ENCODE assay signal across 10 cellular contexts in the genomic region with DNA sequence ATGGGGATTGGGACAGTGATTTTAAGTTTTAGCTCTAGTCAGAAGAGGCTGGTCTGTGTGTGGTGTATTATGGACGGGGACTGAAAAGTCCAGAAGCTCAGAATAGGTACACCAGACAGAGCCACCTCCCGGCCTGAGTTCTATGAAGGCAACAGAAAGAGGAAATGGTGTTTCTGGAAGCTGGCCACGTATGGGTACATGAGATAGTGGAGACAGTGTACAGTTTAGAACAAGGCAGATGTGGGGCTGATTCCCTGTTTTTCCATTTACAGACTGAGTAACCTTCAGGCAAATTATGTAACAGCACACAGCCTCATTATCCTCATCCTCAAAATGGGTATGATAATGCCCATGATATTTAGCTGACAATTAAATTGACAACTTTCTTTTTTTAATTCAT. TPM values are rescaled to one million over a fixed set of nuclear protein-coding genes. Genes with fewer than 3 reads are reported as not detected.
DNase-seq lines count a peak whose midpoint lies in the region; ATAC-seq and TF ChIP-seq lines count a peak whose summit lies in the region.
"Had no signal": no experiment of that assay in that cellular context is flagged by ENCODE, and none has a peak within 500 bp of the region (broad histone marks: within the 10 kb centered on the region; RNA-seq: fewer than 3 reads in every experiment).

No MANE protein-coding gene starts in this region.

- H3K4me1 ChIP-seq in fibroblast of lung (ENCODE audit: control insufficient read depth, extremely low read depth, insufficient read depth, low read length) (peaks cover 9% of the 10 kb centered on the region), spleen (peaks cover 9 to 50% (median 33%) of the 10 kb centered on the region in 6 donors)

- H4K20me1 ChIP-seq in fibroblast of lung (ENCODE audit: control insufficient read depth, extremely low read depth, insufficient read depth, low read length): no peaks in the 10 kb centered on the region

- H3K9me3 ChIP-seq in fibroblast of lung (ENCODE audit: control insufficient read depth, insufficient read depth, low read depth, low read length) (no peaks in the 10 kb centered on the region), spleen (no peaks in the 10 kb centered on the region)

- intact Hi-C loops in spleen (cut with DNase I; ENCODE audit: low total_unique reads): no loop called here

- no peaks in the 10 kb centered on the region for H3K27me3 ChIP-seq in fibroblast of lung (ENCODE audit: control insufficient read depth, insufficient read depth, low read length)
- H3K27me3 ChIP-seq in spleen (replicated peaks in 1 of 7): no peaks in the 10 kb centered on the region

- DNase-seq in SIG-M5 treated with dmso at 0.1 percent for 504 hours (lab: John Stamatoyannopoulos, UW; ENCODE audit: unreplicated experiment) (peak; percentile 43), SIG-M5 (lab: John Stamatoyannopoulos, UW) (no peak), RKO (ENCODE audit: low spot score) (peak; percentile 51), fibroblast of lung (ENCODE audit: low read depth in 2 of 2) (no peak), spleen (no peak), G401 (ENCODE audit: low spot score) (no peak), NCI-H345 (lab: John Stamatoyannopoulos, UW) (no peak)

- peak overlapping the region; percentile 100 for H3K4me2 ChIP-seq in fibroblast of lung (ENCODE audit: extremely low read depth, insufficient read depth, low read length)

- WGBS in spleen, 5 donors: 23 to 45% (median 25%) methylated on average over 3 of the region's 3 CpGs

- TF ChIP-seq POLR2A in spleen (IDR thresholded peaks at IDR 0.05): no peak

- H3K36me3 ChIP-seq in fibroblast of lung (ENCODE audit: control insufficient read depth, insufficient read depth, low read length): peaks cover 5% of the 10 kb centered on the region
- peaks cover 0 to 45% (median 19%) of the 10 kb centered on the region in 6 donors for H3K36me3 ChIP-seq in spleen

- in situ Hi-C loops in G401 (cut with HindIII; ENCODE audit: low sequenced_read_pairs): no loop called here

- peak overlapping the region; percentile 71 for H3K27ac ChIP-seq in fibroblast of lung (ENCODE audit: insufficient read depth, low read length)
- no peak overlapping the region for H3K27ac ChIP-seq in spleen

- H3K4me3 ChIP-seq in fibroblast of lung (replicated peaks in 1 of 4; ENCODE audit: control extremely low read depth in 1 of 4, insufficient read depth in 1 of 4, low read depth in 3 of 4, low read length in 4 of 4): peak overlapping the region; percentile 88 to 97 (median 91)
- H3K4me3 ChIP-seq in spleen: peak overlapping the region in 6 of 8 donors; percentile 55 to 89 (median 64)

- no peak overlapping the region for H2AFZ ChIP-seq in fibroblast of lung (ENCODE audit: low read length)

- TF ChIP-seq CTCF in fibroblast of lung (conservative IDR thresholded peaks at IDR 0.05 in 1 of 2, IDR thresholded peaks at IDR 0.05 in 1 of 2; ENCODE audit: low read depth in 1 of 2, low read length in 2 of 2) (no peak), spleen (IDR thresholded peaks at IDR 0.05 in 8 of 11, conservative IDR thresholded peaks at IDR 0.05 in 3 of 11) (no peak)

- peaks cover 17% of the 10 kb centered on the region for H3K79me2 ChIP-seq in fibroblast of lung (ENCODE audit: control insufficient read depth, insufficient read depth, low read length)

- no peak for ATAC-seq in GM19324 (IDR thresholded peaks at IDR 0.05; ENCODE audit: low FRiP score, unreplicated experiment)

- no peak overlapping the region for H3K9ac ChIP-seq in fibroblast of lung (ENCODE audit: insufficient read depth, low read length)

RNA-seq across cellular contexts. Expression of a gene that starts 1.3 kb away (rescaled TPM):
- total RNA-seq in fibroblast of lung (4.1 and 5.0 TPM in 2 replicates), spleen (10 to 100 TPM; 10.5 to 24.4 (median 18.4) TPM)
- polyA plus RNA-seq in fibroblast of lung (4.7 and 7.6 TPM in 2 replicates), spleen (1 to 10 TPM; 1.8 to 4.2 (median 2.0) TPM)
- polyA plus RNA-seq in fibroblast of lung (2012): 7.0 and 7.1 TPM in 2 replicates
- polyA minus RNA-seq in fibroblast of lung (ENCODE audit: low replicate concordance): 1.2 and 2.4 TPM in 2 replicates
- total RNA-seq in G401 (2014; rRNA removed; shearing (Covaris generic)): 6.3 and 7.2 TPM in 2 replicates

RNA-seq across cellular contexts. Expression of a gene that starts 40.9 kb away (rescaled TPM):
- total RNA-seq in fibroblast of lung (not detected in 2 replicates), spleen (1 to 10 TPM in 6 of 7 donors, under 1 TPM in 1; 0.91 to 5.8 (median 3.6) TPM)
- polyA plus RNA-seq in fibroblast of lung (not detected in 2 replicates), spleen (1 to 10 TPM in 1 of 3 donors, under 1 TPM in 2; 0.27 to 1.6 (median 0.30) TPM)
- polyA plus RNA-seq in fibroblast of lung (2012): not detected in 2 replicates
- polyA minus RNA-seq in fibroblast of lung (ENCODE audit: low replicate concordance): not detected in 2 replicates
- total RNA-seq in G401 (2014; rRNA removed; shearing (Covaris generic)): not detected in 2 replicates
- total RNA-seq: frontal cortex, SK-MEL-5 had no signal

RNA-seq across cellular contexts. Expression of a gene that starts 57.8 kb away (rescaled TPM):
- total RNA-seq in fibroblast of lung (not detected in 2 replicates), spleen (10 to 100 TPM in 1 of 7 donors, 1 to 10 TPM in 4, not detected in 2; 5.9 to 12.9 (median 9.8) TPM)
- polyA plus RNA-seq in fibroblast of lung (not detected in 2 replicates), spleen (not detected)
- polyA plus RNA-seq in fibroblast of lung (2012): not detected in 2 replicates
- not detected in 2 replicates for polyA minus RNA-seq in fibroblast of lung (ENCODE audit: low replicate concordance)
- total RNA-seq in G401 (2014; rRNA removed; shearing (Covaris generic)): not detected in 2 replicates
- total RNA-seq: SK-MEL-5 had no signal

Comparison
In these comparisons a context has a peak if more than half of its experiments do, and no peak if none do; other contexts are left out.
1. DNase-seq: peak in SIG-M5 treated with dmso at 0.1 percent for 504 hours (single experiment) and RKO (single experiment); none in SIG-M5 (single experiment), fibroblast of lung (0 of 2), spleen (single experiment), G401 (single experiment) and NCI-H345 (single experiment).